ENCODE assay signal across 34 cellular contexts in genomic region chr5:113433071-113433470, GRCh38. TPM values are rescaled to one million over a fixed set of nuclear protein-coding genes. Genes with fewer than 3 reads are reported as not detected.
"Had no signal": no experiment of that assay in that cellular context is flagged by ENCODE, and none has a peak within 500 bp of the region (broad histone marks: within the 10 kb centered on the region; RNA-seq: fewer than 3 reads in every experiment).

No MANE protein-coding gene starts in this region.

- H3K4me3 ChIP-seq: adrenal gland, body of pancreas, breast epithelium had no signal

- H3K27ac Mint-ChIP-seq: activated B cell treated with CpG ODN at 0.5 μM for 24 hours; activated CD4-positive, alpha-beta memory T cell treated with anti-CD3 and anti-CD28 coated beads for 36 hours; activated CD4-positive, alpha-beta T cell treated with anti-CD3 and anti-CD28 coated beads, Interleukin-2, amount 10 ng/mL, durations not matched to agents 24 days and 14 days; activated CD8-positive, alpha-beta T cell treated with anti-CD3 and anti-CD28 coated beads for 36 hours; activated naive CD4-positive, alpha-beta T cell treated with anti-CD3 and anti-CD28 coated beads for 36 hours; activated naive CD4-positive, alpha-beta T cell treated with anti-CD3 and anti-CD28 coated beads, Interleukin-2, amount 50 U/mL, for 72 hours; activated naive CD8-positive, alpha-beta T cell treated with anti-CD3 and anti-CD28 coated beads for 36 hours; activated T-cell treated with anti-CD3 and anti-CD28 coated beads, Interleukin-2, amount 50 U/mL, for 72 hours; activated T-helper 1 cell treated with anti-CD3 and anti-CD28 coated beads, Interleukin-12 subunit alpha, Interleukin-12 subunit beta, Interleukin-2, Interleukin-4 antibody, amounts not matched to agents 30 ng/mL and 10 ng/mL and 1 ng/mL, durations not matched to agents 14 hours and 24 hours and 36 hours; activated T-helper 17 cell treated with anti-CD3 and anti-CD28 coated beads, Interleukin-2, amount 50 U/mL, for 72 hours; T-cell; T-helper 17 cell; T-helper 2 cell treated with Interferon-gamma antibody and Interleukin-4, amounts not matched to agents 5 μg/mL and 100 μg/mL, for 36 hours had no signal

- H3K36me3 Mint-ChIP-seq: activated CD4-positive, alpha-beta memory T cell treated with anti-CD3 and anti-CD28 coated beads for 36 hours; activated naive CD4-positive, alpha-beta T cell treated with anti-CD3 and anti-CD28 coated beads, Interleukin-2, amount 50 U/mL, for 72 hours; activated naive CD8-positive, alpha-beta T cell treated with anti-CD3 and anti-CD28 coated beads for 36 hours; T-cell had no signal

- H3K36me3 ChIP-seq: adrenal gland, brain microvascular endothelial cell, breast epithelium had no signal

- DNase-seq: activated B cell treated with CpG ODN at 0.5 μM for 24 hours; activated CD4-positive, alpha-beta memory T cell treated with anti-CD3 and anti-CD28 coated beads for 36 hours; activated CD4-positive, alpha-beta T cell treated with anti-CD3 and anti-CD28 coated beads for 4 hours; activated CD4-positive, alpha-beta T cell treated with anti-CD3 and anti-CD28 coated beads, Interleukin-2, amount 10 ng/mL, durations not matched to agents 24 days and 14 days; activated CD4-positive, alpha-beta T cell treated with anti-CD3 and anti-CD28 coated beads, Interleukin-2, amount 50 U/mL, for 1 hour; activated CD4-positive, alpha-beta T cell treated with anti-CD3 and anti-CD28 coated beads, Interleukin-2, amount 50 U/mL, for 4 hours; activated CD4-positive, CD25-positive, alpha-beta regulatory T cell treated with anti-CD3 and anti-CD28 coated beads, Interleukin-2, amount 50 U/mL, for 72 hours; activated CD8-positive, alpha-beta memory T cell treated with anti-CD3 and anti-CD28 coated beads, Interleukin-2, amount 50 U/mL, for 4 hours; activated CD8-positive, alpha-beta T cell treated with anti-CD3 and anti-CD28 coated beads for 36 hours; activated effector memory CD4-positive, alpha-beta T cell treated with anti-CD3 and anti-CD28 coated beads, Interleukin-2, amount 50 U/mL, for 16 hours; activated gamma-delta T cell treated with Interleukin-2 at 50 U/mL for 16 hours; activated naive CD4-positive, alpha-beta T cell; activated naive CD4-positive, alpha-beta T cell treated with anti-CD3 and anti-CD28 coated beads for 36 hours; activated naive CD4-positive, alpha-beta T cell treated with anti-CD3 and anti-CD28 coated beads, Interleukin-2, amount 50 U/mL, for 16 hours; activated naive CD8-positive, alpha-beta T cell treated with anti-CD3 and anti-CD28 coated beads for 36 hours; activated T-cell treated with anti-CD3 and anti-CD28 coated beads for 4 hours; activated T-cell treated with anti-CD3 and anti-CD28 coated beads, Interleukin-2, amount 50 U/mL, for 1 hour; activated T-cell treated with anti-CD3 and anti-CD28 coated beads, Interleukin-2, amount 50 U/mL, for 4 hours; activated T-cell treated with anti-CD3 and anti-CD28 coated beads, Interleukin-2, amount 50 U/mL, for 72 hours; adrenal gland; amniotic stem cell; aorta; body of pancreas; brain microvascular endothelial cell; central memory CD4-positive, alpha-beta T cell; T-cell; T-helper 17 cell; T-helper 9 cell had no signal

- H3K27me3 Mint-ChIP-seq: activated B cell treated with CpG ODN at 0.5 μM for 24 hours; activated CD4-positive, alpha-beta memory T cell treated with anti-CD3 and anti-CD28 coated beads for 36 hours; activated CD8-positive, alpha-beta T cell treated with anti-CD3 and anti-CD28 coated beads for 36 hours; activated naive CD8-positive, alpha-beta T cell treated with anti-CD3 and anti-CD28 coated beads for 36 hours; activated T-helper 17 cell treated with anti-CD3 and anti-CD28 coated beads, Interleukin-2, amount 50 U/mL, for 72 hours had no signal

- H3K4me1 Mint-ChIP-seq: activated B cell treated with CpG ODN at 0.5 μM for 24 hours; activated T-helper 17 cell treated with anti-CD3 and anti-CD28 coated beads, Interleukin-2, amount 50 U/mL, for 72 hours; T-helper 17 cell had no signal

- H3K9me3 Mint-ChIP-seq: activated B cell treated with CpG ODN at 0.5 μM for 24 hours; activated CD4-positive, alpha-beta memory T cell treated with anti-CD3 and anti-CD28 coated beads for 36 hours; activated CD4-positive, alpha-beta T cell treated with anti-CD3 and anti-CD28 coated beads, Interleukin-2, amount 10 ng/mL, durations not matched to agents 24 days and 14 days; activated CD8-positive, alpha-beta T cell treated with anti-CD3 and anti-CD28 coated beads for 36 hours; activated naive CD4-positive, alpha-beta T cell treated with anti-CD3 and anti-CD28 coated beads for 36 hours; activated naive CD4-positive, alpha-beta T cell treated with anti-CD3 and anti-CD28 coated beads, Interleukin-2, amount 50 U/mL, for 72 hours; activated naive CD8-positive, alpha-beta T cell treated with anti-CD3 and anti-CD28 coated beads for 36 hours; activated T-cell treated with anti-CD3 and anti-CD28 coated beads, Interleukin-2, amount 50 U/mL, for 4 hours; activated T-cell treated with anti-CD3 and anti-CD28 coated beads, Interleukin-2, amount 50 U/mL, for 72 hours; activated T-helper 1 cell treated with anti-CD3 and anti-CD28 coated beads, Interleukin-12 subunit alpha, Interleukin-12 subunit beta, Interleukin-2, Interleukin-4 antibody, amounts not matched to agents 30 ng/mL and 10 ng/mL and 1 ng/mL, durations not matched to agents 14 hours and 24 hours and 36 hours; activated T-helper 17 cell treated with anti-CD3 and anti-CD28 coated beads, Interleukin-2, amount 50 U/mL, for 72 hours; T-cell; T-helper 2 cell treated with Interferon-gamma antibody and Interleukin-4, amounts not matched to agents 5 μg/mL and 100 μg/mL, for 36 hours had no signal

- H3K27me3 ChIP-seq: adrenal gland, body of pancreas, brain microvascular endothelial cell, breast epithelium had no signal

- H3K4me1 ChIP-seq: adrenal gland, body of pancreas, breast epithelium had no signal

- ATAC-seq: activated CD8-positive, alpha-beta T cell treated with anti-CD3 and anti-CD28 coated beads for 36 hours; activated naive CD4-positive, alpha-beta T cell treated with anti-CD3 and anti-CD28 coated beads, Interleukin-2, amount 50 U/mL, for 72 hours; activated T-cell treated with anti-CD3 and anti-CD28 coated beads, Interleukin-2, amount 50 U/mL, for 4 hours; activated T-cell treated with anti-CD3 and anti-CD28 coated beads, Interleukin-2, amount 50 U/mL, for 72 hours; activated T-helper 17 cell treated with anti-CD3 and anti-CD28 coated beads, Interleukin-2, amount 50 U/mL, for 72 hours; body of pancreas; T-cell; T-helper 17 cell had no signal

- H3K4me3 Mint-ChIP-seq: activated B cell treated with CpG ODN at 0.5 μM for 24 hours; activated CD4-positive, alpha-beta memory T cell treated with anti-CD3 and anti-CD28 coated beads for 36 hours; activated CD4-positive, alpha-beta T cell treated with anti-CD3 and anti-CD28 coated beads, Interleukin-2, amount 10 ng/mL, durations not matched to agents 24 days and 14 days; activated CD8-positive, alpha-beta T cell treated with anti-CD3 and anti-CD28 coated beads for 36 hours; activated naive CD4-positive, alpha-beta T cell treated with anti-CD3 and anti-CD28 coated beads for 36 hours; activated naive CD8-positive, alpha-beta T cell treated with anti-CD3 and anti-CD28 coated beads for 36 hours; activated T-cell treated with anti-CD3 and anti-CD28 coated beads, Interleukin-2, amount 50 U/mL, for 4 hours; activated T-cell treated with anti-CD3 and anti-CD28 coated beads, Interleukin-2, amount 50 U/mL, for 72 hours; activated T-helper 1 cell treated with anti-CD3 and anti-CD28 coated beads, Interleukin-12 subunit alpha, Interleukin-12 subunit beta, Interleukin-2, Interleukin-4 antibody, amounts not matched to agents 30 ng/mL and 10 ng/mL and 1 ng/mL, durations not matched to agents 14 hours and 24 hours and 36 hours; activated T-helper 17 cell treated with anti-CD3 and anti-CD28 coated beads, Interleukin-2, amount 50 U/mL, for 72 hours; T-cell; T-helper 17 cell; T-helper 2 cell treated with Interferon-gamma antibody and Interleukin-4, amounts not matched to agents 5 μg/mL and 100 μg/mL, for 36 hours had no signal

- H3K27ac ChIP-seq: adrenal gland, body of pancreas, brain microvascular endothelial cell, breast epithelium, VCaP had no signal

- H3K9me3 ChIP-seq: adrenal gland, body of pancreas, breast epithelium had no signal

RNA-seq across cellular contexts. Expression of gene TSSK1B, which starts 1.7 kb away (rescaled TPM):
- polyA plus RNA-seq: adrenal gland, aorta had no signal
